Comparison of ENCODE assay signal across 8 cellular contexts in genomic region chr3:194671900-194672808, GRCh38. TPM values are rescaled to one million over a fixed set of nuclear protein-coding genes. Genes with fewer than 3 reads are reported as not detected.
DNase-seq lines count a peak whose midpoint lies in the region; ATAC-seq and TF ChIP-seq lines count a peak whose summit lies in the region.

LSG1 (minus strand) TSS chr3:194672191; CDS start chr3:194672162, 29 bp downstream.

- H3K9me3 ChIP-seq in PC-3 (ENCODE audit: low read length) (no peaks in the 10 kb centered on the region), mucosa of descending colon (no peaks in the 10 kb centered on the region)

- peaks cover 42% of the 10 kb centered on the region for H3K79me2 ChIP-seq in PC-3 (ENCODE audit: low read length)

- H3K4me1 ChIP-seq in PC-3 (ENCODE audit: insufficient read depth, low read length) (peaks cover 14% of the 10 kb centered on the region), mucosa of descending colon (ENCODE audit: low read depth) (peaks cover 9% of the 10 kb centered on the region)

- peak; percentile 85 for ATAC-seq in GM21529 (IDR thresholded peaks at IDR 0.05; ENCODE audit: unreplicated experiment)
- peak; percentile 96 for ATAC-seq in PC-3
- peak; percentile 99 for ATAC-seq in mucosa of descending colon

- H3K27ac ChIP-seq in PC-3 (ENCODE audit: low read length) (peak within 1 kb of the TSS; percentile 71), epithelial cell of prostate (peak within 1 kb of the TSS; percentile 63)

- no peak for TF ChIP-seq RAD21 in Ishikawa (IDR thresholded peaks at IDR 0.05; ENCODE audit: low read depth)

- TF ChIP-seq EP300 in Ishikawa (IDR thresholded peaks at IDR 0.05; ENCODE audit: borderline replicate concordance): peak; percentile 45; the same call in 1 of the 2 replicates

- POLR2A ChIA-PET in PC-3 (lab: Charles Lee; ENCODE audit: unreplicated experiment): interaction anchor here (0.5 to 0.6 kb wide), 7 partner anchors 11 to 1787 kb away, joined by 3 to 6 read pairs (median 3); no protein-coding TSS in a partner anchor

- BruUV-seq in PC-3 (replicated peaks; lab: Mats Ljungman, UMichigan): no TSS peak

- H4K20me1 ChIP-seq in PC-3 (ENCODE audit: low read length): peaks cover 17% of the 10 kb centered on the region

- intact Hi-C loops in PC-3 (cut with micrococcal nuclease): loop anchor here (2.0 to 5.0 kb wide), 2 partner anchors 340 to 587 kb away; no protein-coding TSS in a partner anchor
- intact Hi-C loops in mucosa of descending colon (cut with DNase I, micrococcal nuclease): no loop called here

- TF ChIP-seq CTCF in PC-3 (conservative IDR thresholded peaks at IDR 0.05; ENCODE audit: low read depth, low read length) (no peak), mucosa of descending colon (IDR thresholded peaks at IDR 0.05) (no peak)

- DNase-seq in DMS 273 treated with DMSO at 0.1 percent for 48 hours (lab: John Stamatoyannopoulos, UW) (peak; percentile 94), PC-3 (peak; percentile 97), activated T-cell treated with anti-CD3 and anti-CD28 coated beads for 48 hours (ENCODE audit: low read depth) (peak; percentile 83), epithelial cell of prostate (ENCODE audit: low read depth, low spot score) (peak; percentile 78), mucosa of descending colon (peak; percentile 94 to 96 (median 95))
- DNase-seq in stimulated activated CD8-positive, alpha-beta memory T cell treated with anti-CD3 and anti-CD28 coated beads, Interleukin-4, amount 100 ng/mL, for 24 hours (ENCODE audit: low read depth): peak; percentile 81

- H3K36me3 ChIP-seq in PC-3 (ENCODE audit: low read depth, low read length) (peaks cover 15% of the 10 kb centered on the region; the same call in 1 of the 2 replicates), mucosa of descending colon (ENCODE audit: low read depth) (no peaks in the 10 kb centered on the region)

- H3K9me2 ChIP-seq in PC-3 (replicated peaks; ENCODE audit: low read length): no peaks in the 10 kb centered on the region

- peak within 1 kb of the TSS; percentile 93 for H3K4me2 ChIP-seq in PC-3 (ENCODE audit: low read length)

- peak within 1 kb of the TSS; percentile 64 for H2AFZ ChIP-seq in PC-3 (ENCODE audit: low read length)

- H3K27me3 ChIP-seq in PC-3 (ENCODE audit: low read length): no peaks in the 10 kb centered on the region

- H3F3A ChIP-seq in PC-3 (ENCODE audit: low read length, unreplicated experiment): no peaks in the 10 kb centered on the region

- H3K4me3 ChIP-seq in PC-3 (ENCODE audit: low read length): peak within 1 kb of the TSS; percentile 87
- H3K4me3 ChIP-seq in mucosa of descending colon: peak within 1 kb of the TSS; percentile 75

- peak within 1 kb of the TSS; percentile 89 for H3K9ac ChIP-seq in PC-3 (ENCODE audit: low read length)

- CTCF ChIA-PET in PC-3 (lab: Charles Lee): interaction anchor here (0.5 to 2.3 kb wide), 11 partner anchors 10 to 689 kb away, joined by 3 to 13 read pairs (median 5); no protein-coding TSS in a partner anchor

TF ChIP-seq in Ishikawa, 13 proteins besides CTCF, POLR2A, EP300 and RAD21:
- peak; percentile 94 for TF ChIP-seq MAX (IDR thresholded peaks at IDR 0.05)
- TF ChIP-seq TCF12 (IDR thresholded peaks at IDR 0.05; ENCODE audit: low read depth): peak; percentile 82
- no peak; the same call in 1 of the 2 replicates for TF ChIP-seq NFIC (IDR thresholded peaks at IDR 0.05)
- TF ChIP-seq ZBTB7A (IDR thresholded peaks at IDR 0.05; ENCODE audit: low read depth): peak; percentile 54
- peak; percentile 69 for TF ChIP-seq USF1 (IDR thresholded peaks at IDR 0.05)
- TF ChIP-seq CREB1 (IDR thresholded peaks at IDR 0.05; ENCODE audit: low read depth): peak; percentile 88
- TF ChIP-seq EGR1 (IDR thresholded peaks at IDR 0.05): peak; percentile 90
- TF ChIP-seq YY1 (IDR thresholded peaks at IDR 0.05; ENCODE audit: low read depth): peak; percentile 95
- 0 out of 2 replicates have a peak, but pooled peaks have one; percentile 1 for TF ChIP-seq CEBPB (IDR thresholded peaks at IDR 0.05)
- TF ChIP-seq TEAD4 (IDR thresholded peaks at IDR 0.05): no peak
- TF ChIP-seq FOXM1 (IDR thresholded peaks at IDR 0.05; ENCODE audit: borderline replicate concordance, low read depth): peak; percentile 61
- TF ChIP-seq REST (IDR thresholded peaks at IDR 0.05; ENCODE audit: low read depth): no peak
- peak; percentile 93 for TF ChIP-seq TAF1 (IDR thresholded peaks at IDR 0.05; ENCODE audit: low read depth)

RNA-seq across cellular contexts. Expression of gene LSG1, which starts in this region (rescaled TPM):
- total RNA-seq in PC-3 (2014; rRNA removed) (83.8 and 102 TPM in 2 replicates), mucosa of descending colon (10 to 100 TPM; 34.0 to 35.6 (median 35.5) TPM)

Comparison
In these comparisons a context has a peak if more than half of its experiments do, and no peak if none do; other contexts are left out.
1. Peak in every context shown above with its lines: DNase-seq, ATAC-seq, H3K4me3 ChIP-seq and H3K27ac ChIP-seq.